In the genomic region with DNA sequence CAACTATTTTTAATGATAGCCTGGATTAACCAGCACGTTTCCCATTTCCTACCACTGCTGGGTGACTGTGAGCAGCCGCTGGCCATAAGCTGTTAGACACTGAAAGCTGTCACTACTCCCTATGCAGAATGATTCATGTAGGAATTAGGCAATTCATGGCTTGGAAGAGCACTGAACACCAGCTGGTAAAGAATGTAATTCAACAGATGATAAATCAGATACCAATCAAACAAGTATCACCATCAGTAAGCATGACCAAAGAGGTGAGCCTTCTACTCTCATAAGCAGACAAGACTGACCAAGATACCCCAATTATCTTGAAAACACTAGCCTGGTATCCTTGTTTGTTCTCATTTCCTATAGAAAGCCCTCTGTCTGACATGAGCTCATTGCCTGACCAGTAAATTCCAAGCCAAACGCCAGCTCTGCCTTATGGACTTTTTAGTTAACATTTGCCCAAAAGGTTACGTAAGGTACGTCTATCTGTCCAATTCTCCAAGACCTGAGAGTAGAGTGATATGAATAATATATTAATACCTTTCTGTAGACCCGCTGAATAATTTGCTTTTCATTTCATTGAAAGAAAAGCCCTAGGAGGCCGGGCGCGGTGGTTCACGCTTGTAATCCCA, we compare ENCODE assay signal across 21 cellular contexts.
DNase-seq lines count a peak whose midpoint lies in the region; ATAC-seq, FAIRE-seq and TF ChIP-seq lines count a peak whose summit lies in the region.
"Had no signal": no experiment of that assay in that cellular context is flagged by ENCODE, and none has a peak within 500 bp of the region (broad histone marks: within the 10 kb centered on the region; RNA-seq: fewer than 3 reads in every experiment).

No MANE protein-coding gene starts in this region.

- H3K4me1 Mint-ChIP-seq in activated CD4-positive, alpha-beta T cell treated with anti-CD3 and anti-CD28 coated beads, Interleukin-2, amount 10 ng/mL, durations not matched to agents 7 days and 5 days, result peaks cover 16% of the 10 kb centered on the region

- H3K9ac ChIP-seq in HepG2 (ENCODE audit: insufficient read depth, low read depth, low read length), result no peak overlapping the region

- no peaks in the 10 kb centered on the region for H3K79me2 ChIP-seq in HepG2 (ENCODE audit: insufficient read depth, low read length)

- no TSS peak for BruUV-seq in HepG2 (replicated peaks; lab: Mats Ljungman, UMichigan)

- in situ Hi-C loops in HepG2 (cut with HindIII; ENCODE audit: extremely low pct_ligation_motif_present, low pct_unique_long_range_greater_than_20kb), result no loop called here

- H3K27me3 Mint-ChIP-seq in activated CD4-positive, alpha-beta T cell treated with anti-CD3 and anti-CD28 coated beads, Interleukin-2, amount 10 ng/mL, durations not matched to agents 7 days and 5 days, result no peaks in the 10 kb centered on the region
- H3K27me3 Mint-ChIP-seq: activated CD8-positive, alpha-beta T cell treated with anti-CD3 and anti-CD28 coated beads for 36 hours; activated naive CD8-positive, alpha-beta T cell treated with anti-CD3 and anti-CD28 coated beads for 36 hours; CD4-positive, alpha-beta memory T cell had no signal

- ATAC-seq in right lobe of liver (peak; percentile 16 to 84 (median 69)), HepG2 (no peak)
- ATAC-seq: activated CD8-positive, alpha-beta T cell treated with anti-CD3 and anti-CD28 coated beads for 36 hours; activated T-cell treated with anti-CD3 and anti-CD28 coated beads, Interleukin-2, amount 50 U/mL, for 72 hours; HCT116; stimulated activated naive CD8-positive, alpha-beta T cell treated with anti-CD3 and anti-CD28 coated beads, Interleukin-15, Interleukin-2, amounts not matched to agents 100 U/mL and 50 U/mL, for 24 hours had no signal

- peaks cover 36% of the 10 kb centered on the region for H3K36me3 Mint-ChIP-seq in activated CD4-positive, alpha-beta T cell treated with anti-CD3 and anti-CD28 coated beads, Interleukin-2, amount 10 ng/mL, durations not matched to agents 7 days and 5 days (ENCODE audit: low read depth)

- H3K4me1 ChIP-seq in right lobe of liver (peaks cover 0 to 7% (median 0%) of the 10 kb centered on the region in 4 donors), HepG2 (ENCODE audit: insufficient read depth, low read length) (no peaks in the 10 kb centered on the region), esophagus muscularis mucosa (peaks cover 0 to 7% (median 2%) of the 10 kb centered on the region in 4 donors)

- POLR2A ChIA-PET in HepG2 (lab: Yijun Ruan, JAX), result no interaction called here
- POLR2A ChIA-PET in activated CD4-positive, alpha-beta T cell treated with anti-CD3 and anti-CD28 coated beads, Interleukin-2, amount 10 ng/mL, durations not matched to agents 7 days and 5 days (lab: Charles Lee), result no interaction called here

- H3K27ac ChIP-seq in right lobe of liver (no peak overlapping the region), HepG2 (ENCODE audit: extremely low read length, insufficient read depth, low read length) (no peak overlapping the region), layer of hippocampus (ENCODE audit: low read depth, low read length) (peak overlapping the region; percentile 72), esophagus muscularis mucosa (replicated peaks in 1 of 4) (no peak overlapping the region)

- H3K4me3 ChIP-seq in right lobe of liver (no peak overlapping the region), HepG2 (replicated peaks in 1 of 3; ENCODE audit: insufficient read depth in 1 of 3, low read depth in 2 of 3, low read length in 3 of 3) (no peak overlapping the region), esophagus muscularis mucosa (no peak overlapping the region)

- no peaks in the 10 kb centered on the region for H3K27me3 ChIP-seq in right lobe of liver
- no peaks in the 10 kb centered on the region for H3K27me3 ChIP-seq in HepG2 (ENCODE audit: control insufficient read depth in 1 of 2, insufficient read depth in 2 of 2, low read length in 2 of 2)
- H3K27me3 ChIP-seq in layer of hippocampus (ENCODE audit: control insufficient read depth, insufficient read depth, low read length), result no peaks in the 10 kb centered on the region
- H3K27me3 ChIP-seq in esophagus muscularis mucosa, result no peaks in the 10 kb centered on the region

- TF ChIP-seq RAD21 in HepG2 (CRISPR knock-in tag; IDR thresholded peaks at IDR 0.05), result no peak

- no peak overlapping the region for H3K4me2 ChIP-seq in HepG2 (ENCODE audit: low read depth, low read length)

- no peak for TF ChIP-seq EP300 in HepG2 (IDR thresholded peaks at IDR 0.05; ENCODE audit: low read depth in 2 of 2, low read length in 2 of 2)
- TF ChIP-seq EP300 in HepG2 (CRISPR knock-in tag; IDR thresholded peaks at IDR 0.05; ENCODE audit: borderline replicate concordance), result no peak
- TF ChIP-seq EP300 in esophagus muscularis mucosa (IDR thresholded peaks at IDR 0.05), result no peak

- H3K4me3 Mint-ChIP-seq in activated CD4-positive, alpha-beta T cell treated with anti-CD3 and anti-CD28 coated beads, Interleukin-2, amount 10 ng/mL, durations not matched to agents 7 days and 5 days, result no peak overlapping the region
- H3K4me3 Mint-ChIP-seq: activated CD8-positive, alpha-beta T cell treated with anti-CD3 and anti-CD28 coated beads for 36 hours; activated naive CD8-positive, alpha-beta T cell treated with anti-CD3 and anti-CD28 coated beads for 36 hours; activated T-cell treated with anti-CD3 and anti-CD28 coated beads, Interleukin-2, amount 50 U/mL, for 72 hours; CD4-positive, alpha-beta memory T cell had no signal

- no peaks in the 10 kb centered on the region for H3K9me3 ChIP-seq in right lobe of liver
- no peaks in the 10 kb centered on the region for H3K9me3 ChIP-seq in HepG2 (ENCODE audit: low read length)
- H3K9me3 ChIP-seq in esophagus muscularis mucosa, result no peaks in the 10 kb centered on the region

- WGBS in right lobe of liver (ENCODE audit: insufficient coverage, low coverage, low lambda C conversion rate, missing lambda C conversion rate), result 75% methylated on average over 10 of the region's 10 CpGs
- 61% methylated on average over 10 of the region's 10 CpGs for WGBS in HepG2 (ENCODE audit: low lambda C conversion rate)
- whole genome bisulfite sequencing in esophagus muscularis mucosa, result 92% methylated on average over 10 of the region's 10 CpGs

- H4K20me1 ChIP-seq in HepG2 (ENCODE audit: insufficient read depth, low read length), result no peaks in the 10 kb centered on the region

- intact Hi-C loops in right lobe of liver (cut with DNase I), result no loop called here
- intact Hi-C loops in HepG2 (cut with micrococcal nuclease; ENCODE audit: unreplicated experiment), result no loop called here
- intact Hi-C loops in esophagus muscularis mucosa (cut with DNase I), result no loop called here

- no peaks in the 10 kb centered on the region for H3K36me3 ChIP-seq in right lobe of liver
- no peaks in the 10 kb centered on the region for H3K36me3 ChIP-seq in HepG2 (replicated peaks in 1 of 2; ENCODE audit: control insufficient read depth in 1 of 2, insufficient read depth in 2 of 2, low read length in 2 of 2)
- H3K36me3 ChIP-seq in esophagus muscularis mucosa, result no peaks in the 10 kb centered on the region

- no peak for TF ChIP-seq POLR2A in right lobe of liver (IDR thresholded peaks at IDR 0.05)
- TF ChIP-seq POLR2A in HepG2 (IDR thresholded peaks at IDR 0.05; ENCODE audit: insufficient read depth in 1 of 2, low read depth in 2 of 2, low read length in 2 of 2), result no peak
- TF ChIP-seq POLR2A in esophagus muscularis mucosa (IDR thresholded peaks at IDR 0.05; ENCODE audit: low read depth), result no peak

- no peak overlapping the region for H3K27ac Mint-ChIP-seq in activated CD4-positive, alpha-beta T cell treated with anti-CD3 and anti-CD28 coated beads, Interleukin-2, amount 10 ng/mL, durations not matched to agents 7 days and 5 days
- H3K27ac Mint-ChIP-seq: activated CD8-positive, alpha-beta T cell treated with anti-CD3 and anti-CD28 coated beads for 36 hours; activated naive CD8-positive, alpha-beta T cell treated with anti-CD3 and anti-CD28 coated beads for 36 hours; activated T-cell treated with anti-CD3 and anti-CD28 coated beads, Interleukin-2, amount 50 U/mL, for 72 hours; CD4-positive, alpha-beta memory T cell had no signal

- TF ChIP-seq CTCF in right lobe of liver (IDR thresholded peaks at IDR 0.05) (no peak), HepG2 (CRISPR knock-in tag; IDR thresholded peaks at IDR 0.05) (no peak), esophagus muscularis mucosa (IDR thresholded peaks at IDR 0.05) (no peak)

- FAIRE-seq in HepG2 (lab: Jason Lieb, UNC), result no peak
- FAIRE-seq: HTR-8/SVneo, islet of Langerhans had no signal

- H3K9me3 Mint-ChIP-seq in activated CD4-positive, alpha-beta T cell treated with anti-CD3 and anti-CD28 coated beads, Interleukin-2, amount 10 ng/mL, durations not matched to agents 7 days and 5 days, result peaks cover 4% of the 10 kb centered on the region
- H3K9me3 Mint-ChIP-seq: activated CD8-positive, alpha-beta T cell treated with anti-CD3 and anti-CD28 coated beads for 36 hours; CD4-positive, alpha-beta memory T cell had no signal

- no peak overlapping the region for H2AFZ ChIP-seq in HepG2 (ENCODE audit: low read length)

- DNase-seq in right lobe of liver, result no peak
- no peak for DNase-seq in HepG2 (ENCODE audit: low spot score)
- DNase-seq in SW480 (ENCODE audit: low spot score), result peak; percentile 14
- no peak for DNase-seq in esophagus muscularis mucosa (ENCODE audit: extremely low spot score)
- DNase-seq in activated CD4-positive, alpha-beta T cell treated with anti-CD3 and anti-CD28 coated beads, Interleukin-2, amount 10 ng/mL, durations not matched to agents 7 days and 5 days, result no peak
- no peak for DNase-seq in SW 1271 (lab: John Stamatoyannopoulos, UW)
- no peak for DNase-seq in stimulated activated CD8-positive, alpha-beta memory T cell treated with anti-CD3 and anti-CD28 coated beads, Interleukin-4, amount 100 ng/mL, for 48 hours
- DNase-seq: ACHN; activated CD8-positive, alpha-beta T cell treated with anti-CD3 and anti-CD28 coated beads for 36 hours; activated naive CD8-positive, alpha-beta T cell treated with anti-CD3 and anti-CD28 coated beads for 36 hours; activated T-cell treated with anti-CD3 and anti-CD28 coated beads, Interleukin-2, amount 50 U/mL, for 72 hours; CD4-positive, alpha-beta memory T cell; effector CD4-positive, alpha-beta T cell; EL; NCI-H187; OCI-M1; stimulated activated naive CD8-positive, alpha-beta T cell treated with anti-CD3 and anti-CD28 coated beads, Interleukin-15, Interleukin-2, amounts not matched to agents 100 U/mL and 50 U/mL, for 24 hours had no signal

- CTCF ChIA-PET in HepG2 (lab: Yijun Ruan, JAX; ENCODE audit: low intra/inter-chr PET ratio, low total read pairs), result no interaction called here
- CTCF ChIA-PET in activated CD4-positive, alpha-beta T cell treated with anti-CD3 and anti-CD28 coated beads, Interleukin-2, amount 10 ng/mL, durations not matched to agents 7 days and 5 days (lab: Charles Lee), result no interaction called here

TF ChIP-seq in HepG2, 621 proteins besides CTCF, POLR2A, EP300 and RAD21 (continues in another document):
- TF ChIP-seq HMG20A (CRISPR knock-in tag; IDR thresholded peaks at IDR 0.05; ENCODE audit: borderline replicate concordance) (no peak), SRY (CRISPR knock-in tag; IDR thresholded peaks at IDR 0.05) (no peak), KLF16 (CRISPR knock-in tag; IDR thresholded peaks at IDR 0.05) (no peak), ZNF558 (CRISPR knock-in tag; IDR thresholded peaks at IDR 0.05; ENCODE audit: borderline replicate concordance) (no peak), ATF1 (CRISPR knock-in tag; IDR thresholded peaks at IDR 0.05) (no peak)
